ENCODE assay signal across 12 cellular contexts in the genomic region with DNA sequence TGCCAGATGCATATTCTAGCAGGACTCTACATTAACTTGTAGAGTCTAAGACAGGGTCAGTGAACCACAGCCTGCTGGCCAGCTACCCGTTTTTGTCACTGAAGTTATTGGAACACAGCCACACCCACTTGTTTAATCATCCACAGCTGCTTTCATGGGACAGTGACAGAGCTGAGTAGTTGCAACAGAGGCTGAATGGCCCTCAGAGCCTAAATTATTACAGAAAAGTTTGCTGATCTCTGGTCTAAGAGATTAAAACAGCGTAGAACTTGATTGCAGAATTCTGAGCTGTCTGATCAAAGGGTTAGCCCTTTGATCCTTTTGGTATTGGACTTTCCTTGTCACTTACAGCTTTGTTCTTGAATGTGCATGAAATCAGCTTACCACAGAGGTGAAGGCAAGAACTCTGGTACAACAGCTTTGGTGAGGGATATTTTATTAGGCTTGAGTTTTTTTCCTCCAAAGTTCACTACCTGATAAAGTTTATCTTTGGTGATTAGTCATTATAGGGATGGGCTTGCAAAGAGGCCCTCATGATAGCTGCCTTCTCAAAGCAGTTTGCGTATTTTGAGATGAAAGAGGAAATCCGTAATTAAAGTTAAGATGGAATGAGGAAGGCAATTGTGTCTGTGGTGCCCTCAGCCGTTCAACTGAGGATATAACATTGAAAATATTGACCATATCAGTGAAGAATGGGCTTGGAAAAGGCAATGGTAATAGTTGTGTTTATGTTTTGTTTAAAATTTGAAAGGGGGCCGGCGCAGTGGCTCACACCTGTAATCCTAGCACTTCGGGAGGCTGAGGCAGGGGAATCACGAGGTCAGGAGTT. TPM values are rescaled to one million over a fixed set of nuclear protein-coding genes. Genes with fewer than 3 reads are reported as not detected.
DNase-seq lines count a peak whose midpoint lies in the region; ATAC-seq and TF ChIP-seq lines count a peak whose summit lies in the region.
"Had no signal": no experiment of that assay in that cellular context is flagged by ENCODE, and none has a peak within 500 bp of the region (broad histone marks: within the 10 kb centered on the region; RNA-seq: fewer than 3 reads in every experiment).

No MANE protein-coding gene starts in this region.

- ATAC-seq in naive thymus-derived CD4-positive, alpha-beta T cell: no peak
- no peak for ATAC-seq in GM21528 (IDR thresholded peaks at IDR 0.05; ENCODE audit: low FRiP score, unreplicated experiment)

- TF ChIP-seq POLR2A in esophagus squamous epithelium (IDR thresholded peaks at IDR 0.05): no peak

- H3K4me3 ChIP-seq in AG10803 (ENCODE audit: low read length): no peak overlapping the region
- no peak overlapping the region for H3K4me3 ChIP-seq in fibroblast of the aortic adventitia (ENCODE audit: low read depth, low read length)
- H3K4me3 ChIP-seq in naive thymus-derived CD4-positive, alpha-beta T cell (ENCODE audit: low read length): no peak overlapping the region
- H3K4me3 ChIP-seq in esophagus squamous epithelium: no peak overlapping the region

- H3K4me1 Mint-ChIP-seq in nephron progenitor cell: peaks cover 21% of the 10 kb centered on the region
- H3K4me1 Mint-ChIP-seq in naive thymus-derived CD4-positive, alpha-beta T cell: peaks cover 0 to 2% (median 0%) of the 10 kb centered on the region in 7 donors

- no peaks in the 10 kb centered on the region for H3K9me3 ChIP-seq in naive thymus-derived CD4-positive, alpha-beta T cell (ENCODE audit: control insufficient read depth in 2 of 3, low read length in 3 of 3)
- no peaks in the 10 kb centered on the region for H3K9me3 ChIP-seq in esophagus squamous epithelium

- 69 to 70% methylated on average over 9 of the region's 9 CpGs for WGBS in esophagus squamous epithelium, 2 donors

- H3K36me3 ChIP-seq in naive thymus-derived CD4-positive, alpha-beta T cell (ENCODE audit: control insufficient read depth in 2 of 3, insufficient read depth in 3 of 3, low read length in 3 of 3): peaks cover 0 to 30% (median 7%) of the 10 kb centered on the region in 3 experiments
- H3K36me3 ChIP-seq in esophagus squamous epithelium: peaks cover 7 to 97% (median 23%) of the 10 kb centered on the region in 3 donors

- intact Hi-C loops in naive thymus-derived CD4-positive, alpha-beta T cell (cut with micrococcal nuclease): no loop called here
- intact Hi-C loops in esophagus squamous epithelium (cut with DNase I): no loop called here

- H3K9me3 Mint-ChIP-seq in nephron progenitor cell: peaks cover 8% of the 10 kb centered on the region
- no peaks in the 10 kb centered on the region for H3K9me3 Mint-ChIP-seq in naive thymus-derived CD4-positive, alpha-beta T cell
- H3K9me3 Mint-ChIP-seq: IgD-negative memory B cell had no signal

- POLR2A ChIA-PET in naive thymus-derived CD4-positive, alpha-beta T cell (lab: Charles Lee): no interaction called here

- H3K27me3 ChIP-seq in naive thymus-derived CD4-positive, alpha-beta T cell (ENCODE audit: control insufficient read depth in 2 of 2, insufficient read depth in 2 of 2, low read length in 2 of 2): no peaks in the 10 kb centered on the region
- no peaks in the 10 kb centered on the region for H3K27me3 ChIP-seq in esophagus squamous epithelium

- TF ChIP-seq CTCF in AG10803 (conservative IDR thresholded peaks at IDR 0.05; ENCODE audit: low read length): peak; percentile 50
- TF ChIP-seq CTCF in fibroblast of the aortic adventitia (IDR thresholded peaks at IDR 0.05; ENCODE audit: insufficient read depth, low read length): peak; percentile 35
- TF ChIP-seq CTCF in nephron progenitor cell (IDR thresholded peaks at IDR 0.05): no peak
- TF ChIP-seq CTCF in esophagus squamous epithelium (IDR thresholded peaks at IDR 0.05): peak in 1 of 6 experiments; percentile 18

- H3K4me3 Mint-ChIP-seq in nephron progenitor cell: no peak overlapping the region
- no peak overlapping the region for H3K4me3 Mint-ChIP-seq in naive thymus-derived CD4-positive, alpha-beta T cell
- H3K4me3 Mint-ChIP-seq: IgD-negative memory B cell had no signal

- DNase-seq in AG10803 (ENCODE audit: low read depth) (peak; percentile 61), OCI-M1 (lab: John Stamatoyannopoulos, UW) (peak; percentile 14), fibroblast of the aortic adventitia (ENCODE audit: low read depth) (peak; percentile 30), nephron progenitor cell (no peak), EL (no peak), esophagus squamous epithelium (lab: John Stamatoyannopoulos, UW) (no peak)
- no peak for DNase-seq in naive thymus-derived CD4-positive, alpha-beta T cell

- H3K36me3 Mint-ChIP-seq in nephron progenitor cell (ENCODE audit: low read depth): peaks cover 72% of the 10 kb centered on the region
- H3K36me3 Mint-ChIP-seq in naive thymus-derived CD4-positive, alpha-beta T cell: peaks cover 9 to 48% (median 23%) of the 10 kb centered on the region in 5 donors

- H3K4me1 ChIP-seq in naive thymus-derived CD4-positive, alpha-beta T cell (ENCODE audit: control insufficient read depth in 2 of 2, insufficient read depth in 2 of 2, low read length in 2 of 2): no peaks in the 10 kb centered on the region
- H3K4me1 ChIP-seq in esophagus squamous epithelium: peaks cover 0 to 40% (median 14%) of the 10 kb centered on the region in 3 donors

- no peak overlapping the region for H3K27ac ChIP-seq in naive thymus-derived CD4-positive, alpha-beta T cell (ENCODE audit: low read depth, low read length)
- peak overlapping the region in 2 of 4 donors; percentile 59 to 65 for H3K27ac ChIP-seq in esophagus squamous epithelium

- CTCF ChIA-PET in naive thymus-derived CD4-positive, alpha-beta T cell (lab: Charles Lee): interaction anchor here (1.0 to 1.2 kb wide), 2 partner anchors 16 to 26 kb away, joined by 3 to 4 read pairs; no protein-coding TSS in a partner anchor

- H3K27me3 Mint-ChIP-seq in nephron progenitor cell (ENCODE audit: low read depth, poor library complexity): peaks cover 12% of the 10 kb centered on the region
- H3K27me3 Mint-ChIP-seq in naive thymus-derived CD4-positive, alpha-beta T cell: no peaks in the 10 kb centered on the region
- H3K27me3 Mint-ChIP-seq: IgD-negative memory B cell had no signal

- H3K27ac Mint-ChIP-seq in nephron progenitor cell: peak overlapping the region; percentile 71
- H3K27ac Mint-ChIP-seq in naive thymus-derived CD4-positive, alpha-beta T cell: peak overlapping the region in 2 of 9 donors; percentile 12 to 46

RNA-seq across cellular contexts. Expression of gene ALDH3A2, which starts 23.7 kb away (rescaled TPM):
- total RNA-seq in fibroblast of the aortic adventitia (ENCODE audit: low replicate concordance): 59.7 and 165 TPM in 2 replicates
- 10 to 100 TPM; 26.3 to 53.4 (median 32.4) TPM for total RNA-seq in naive thymus-derived CD4-positive, alpha-beta T cell
- 10 to 100 TPM; 25.2 to 26.2 TPM for polyA plus RNA-seq in naive thymus-derived CD4-positive, alpha-beta T cell
- 100 to 1,000 TPM; 169 to 351 (median 305) TPM for total RNA-seq in esophagus squamous epithelium

RNA-seq across cellular contexts. Expression of gene SLC47A2, which starts 44.2 kb away (rescaled TPM):
- total RNA-seq in fibroblast of the aortic adventitia (ENCODE audit: low replicate concordance): 0.33 TPM in 1 of 2 replicates, not detected in the other
- not detected for total RNA-seq in naive thymus-derived CD4-positive, alpha-beta T cell
- polyA plus RNA-seq in naive thymus-derived CD4-positive, alpha-beta T cell: not detected
- 1 to 10 TPM in 1 of 4 donors, under 1 TPM in 2, not detected in 1; 0.56 to 2.2 (median 0.76) TPM for total RNA-seq in esophagus squamous epithelium
- total RNA-seq: astrocyte, Daoy, mononuclear cell had no signal

Comparison
In these comparisons a context has a peak if more than half of its experiments do, and no peak if none do; other contexts are left out.
1. DNase-seq: peak in AG10803 (single experiment), OCI-M1 (single experiment) and fibroblast of the aortic adventitia (single experiment); none in nephron progenitor cell (single experiment), naive thymus-derived CD4-positive, alpha-beta T cell (0 of 9), EL (single experiment) and esophagus squamous epithelium (single experiment).